ENCODE assay signal across 9 cellular contexts in the genomic region with DNA sequence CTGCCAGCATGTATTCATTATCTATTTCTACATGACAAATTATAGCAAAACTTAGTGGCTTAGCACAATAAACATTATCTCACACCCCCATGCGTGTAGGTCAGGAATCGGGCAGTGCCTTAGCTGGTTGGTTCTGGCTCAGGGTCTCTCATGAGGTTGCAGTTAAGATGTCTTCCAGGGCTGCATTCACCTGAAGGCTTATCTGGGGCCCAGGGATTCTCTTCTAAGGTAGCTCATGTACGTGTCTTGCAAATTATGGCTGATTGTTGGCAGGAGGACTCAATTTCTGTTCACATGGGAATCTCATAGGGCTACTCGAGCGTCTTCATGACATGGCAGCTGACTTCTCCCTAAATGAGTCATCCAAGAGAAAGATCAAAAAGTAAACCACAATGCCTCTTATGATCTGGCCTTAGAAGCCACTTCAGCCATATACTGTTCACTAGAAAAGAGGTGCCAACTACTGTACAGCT. TPM values are rescaled to one million over a fixed set of nuclear protein-coding genes. Genes with fewer than 3 reads are reported as not detected.
DNase-seq lines count a peak whose midpoint lies in the region; ATAC-seq and TF ChIP-seq lines count a peak whose summit lies in the region.
"Had no signal": no experiment of that assay in that cellular context is flagged by ENCODE, and none has a peak within 500 bp of the region (broad histone marks: within the 10 kb centered on the region; RNA-seq: fewer than 3 reads in every experiment).

No MANE protein-coding gene starts in this region.

- H3K4me1 Mint-ChIP-seq in stimulated activated effector memory CD8-positive, alpha-beta T cell treated with anti-CD3 and anti-CD28 coated beads, Interleukin-12 subunit alpha, Interleukin-12 subunit beta, amount 100 ng/mL, for 72 hours: no peaks in the 10 kb centered on the region
- H3K4me1 Mint-ChIP-seq in activated naive CD4-positive, alpha-beta T cell treated with anti-CD3 and anti-CD28 coated beads for 36 hours (ENCODE audit: low read depth): no peaks in the 10 kb centered on the region

- CTCF ChIA-PET in activated naive CD4-positive, alpha-beta T cell treated with anti-CD3 and anti-CD28 coated beads for 36 hours (lab: Charles Lee): no interaction called here

- no peak overlapping the region for H3K4me3 Mint-ChIP-seq in stimulated activated effector memory CD8-positive, alpha-beta T cell treated with anti-CD3 and anti-CD28 coated beads, Interleukin-12 subunit alpha, Interleukin-12 subunit beta, amount 100 ng/mL, for 72 hours
- no peak overlapping the region for H3K4me3 Mint-ChIP-seq in activated naive CD4-positive, alpha-beta T cell treated with anti-CD3 and anti-CD28 coated beads for 36 hours
- H3K4me3 Mint-ChIP-seq: activated CD4-positive, alpha-beta memory T cell treated with anti-CD3 and anti-CD28 coated beads for 36 hours had no signal

- DNase-seq in brain microvascular endothelial cell: peak; percentile 71
- DNase-seq in stimulated activated effector memory CD8-positive, alpha-beta T cell treated with anti-CD3 and anti-CD28 coated beads, Interleukin-12 subunit alpha, Interleukin-12 subunit beta, amount 100 ng/mL, for 72 hours (ENCODE audit: low spot score in 2 of 2): no peak
- DNase-seq in activated naive CD4-positive, alpha-beta T cell treated with anti-CD3 and anti-CD28 coated beads for 36 hours: no peak
- DNase-seq in posterior cingulate gyrus: no peak
- no peak for DNase-seq in cerebellar nuclear complex (lab: John Stamatoyannopoulos, UW)
- DNase-seq: activated CD4-positive, alpha-beta memory T cell treated with anti-CD3 and anti-CD28 coated beads for 36 hours had no signal

- intact Hi-C loops in activated naive CD4-positive, alpha-beta T cell treated with anti-CD3 and anti-CD28 coated beads for 36 hours (cut with micrococcal nuclease): no loop called here
- intact Hi-C loops in posterior cingulate gyrus (cut with DNase I): no loop called here

- H3K27me3 Mint-ChIP-seq in activated naive CD4-positive, alpha-beta T cell treated with anti-CD3 and anti-CD28 coated beads for 36 hours (ENCODE audit: low read depth): no peaks in the 10 kb centered on the region
- H3K27me3 Mint-ChIP-seq: activated CD4-positive, alpha-beta memory T cell treated with anti-CD3 and anti-CD28 coated beads for 36 hours had no signal

- TF ChIP-seq CTCF in brain microvascular endothelial cell (IDR thresholded peaks at IDR 0.05; ENCODE audit: low read depth, low read length, missing control alignments): no peak

- no peaks in the 10 kb centered on the region for H3K9me3 Mint-ChIP-seq in stimulated activated effector memory CD8-positive, alpha-beta T cell treated with anti-CD3 and anti-CD28 coated beads, Interleukin-12 subunit alpha, Interleukin-12 subunit beta, amount 100 ng/mL, for 72 hours
- H3K9me3 Mint-ChIP-seq in activated naive CD4-positive, alpha-beta T cell treated with anti-CD3 and anti-CD28 coated beads for 36 hours: no peaks in the 10 kb centered on the region
- H3K9me3 Mint-ChIP-seq: activated CD4-positive, alpha-beta memory T cell treated with anti-CD3 and anti-CD28 coated beads for 36 hours had no signal

- H3K36me3 Mint-ChIP-seq in stimulated activated effector memory CD8-positive, alpha-beta T cell treated with anti-CD3 and anti-CD28 coated beads, Interleukin-12 subunit alpha, Interleukin-12 subunit beta, amount 100 ng/mL, for 72 hours: no peaks in the 10 kb centered on the region
- no peaks in the 10 kb centered on the region for H3K36me3 Mint-ChIP-seq in activated naive CD4-positive, alpha-beta T cell treated with anti-CD3 and anti-CD28 coated beads for 36 hours (ENCODE audit: low read depth)
- H3K36me3 Mint-ChIP-seq: activated CD4-positive, alpha-beta memory T cell treated with anti-CD3 and anti-CD28 coated beads for 36 hours had no signal

- in situ Hi-C loops in brain microvascular endothelial cell (cut with HindIII; ENCODE audit: low pct_ligation_motif_present, low sequenced_read_pairs): no loop called here

- ATAC-seq in GM18909 (IDR thresholded peaks at IDR 0.05; ENCODE audit: poor library complexity, unreplicated experiment) (peak; percentile 68), HG03469 (IDR thresholded peaks at IDR 0.05; ENCODE audit: unreplicated experiment) (peak; percentile 83)
- peak; percentile 70 for ATAC-seq in stimulated activated effector memory CD8-positive, alpha-beta T cell treated with anti-CD3 and anti-CD28 coated beads, Interleukin-12 subunit alpha, Interleukin-12 subunit beta, amount 100 ng/mL, for 72 hours

- no peak overlapping the region for H3K27ac ChIP-seq in brain microvascular endothelial cell
- H3K27ac ChIP-seq: cardiac muscle cell had no signal

- no peak overlapping the region for H3K27ac Mint-ChIP-seq in stimulated activated effector memory CD8-positive, alpha-beta T cell treated with anti-CD3 and anti-CD28 coated beads, Interleukin-12 subunit alpha, Interleukin-12 subunit beta, amount 100 ng/mL, for 72 hours
- H3K27ac Mint-ChIP-seq in activated naive CD4-positive, alpha-beta T cell treated with anti-CD3 and anti-CD28 coated beads for 36 hours: no peak overlapping the region
- H3K27ac Mint-ChIP-seq: activated CD4-positive, alpha-beta memory T cell treated with anti-CD3 and anti-CD28 coated beads for 36 hours had no signal

- H3K27me3 ChIP-seq in brain microvascular endothelial cell (replicated peaks): no peaks in the 10 kb centered on the region
- H3K27me3 ChIP-seq: cardiac muscle cell had no signal

- no peak overlapping the region for H3K4me3 ChIP-seq in brain microvascular endothelial cell (ENCODE audit: low read depth, low read length)
- H3K4me3 ChIP-seq: cardiac muscle cell had no signal

- no peaks in the 10 kb centered on the region for H3K36me3 ChIP-seq in brain microvascular endothelial cell (replicated peaks)
- H3K36me3 ChIP-seq: cardiac muscle cell had no signal

RNA-seq across cellular contexts. Expression of a gene that starts 42.9 kb away (rescaled TPM):
- total RNA-seq in activated naive CD4-positive, alpha-beta T cell treated with anti-CD3 and anti-CD28 coated beads for 36 hours: 10 to 100 TPM; 13.0 to 13.7 TPM
